22 cellular contexts compared by ENCODE assay signal in the genomic region with DNA sequence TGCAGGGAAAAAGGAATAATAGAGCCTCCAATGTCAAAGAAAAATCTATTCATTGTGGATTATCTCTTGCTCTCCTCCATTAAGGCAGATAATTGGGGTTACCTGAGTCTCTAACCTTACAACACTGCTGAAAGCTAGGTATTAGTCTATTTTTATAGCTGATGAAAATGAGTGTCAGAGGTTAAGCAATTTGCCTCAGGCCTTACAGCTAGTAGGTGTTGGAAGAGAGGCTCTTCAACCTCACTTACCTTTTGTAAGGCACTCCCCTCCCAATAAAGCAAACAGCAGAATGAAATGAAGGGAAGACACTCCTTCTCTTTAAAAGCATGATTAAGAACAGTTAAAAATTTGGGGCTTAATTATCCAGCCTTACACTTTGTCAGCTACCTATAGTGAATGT. TPM values are rescaled to one million over a fixed set of nuclear protein-coding genes. Genes with fewer than 3 reads are reported as not detected.
"Had no signal": no experiment of that assay in that cellular context is flagged by ENCODE, and none has a peak within 500 bp of the region (broad histone marks: within the 10 kb centered on the region; RNA-seq: fewer than 3 reads in every experiment).

No MANE protein-coding gene starts in this region.

- H2AFZ ChIP-seq: hepatocyte had no signal

- H3K9me3 ChIP-seq: neutrophil, psoas muscle, spleen, thoracic aorta, transverse colon had no signal

- DNase-seq: effector memory CD4-positive, alpha-beta T cell; foreskin melanocyte; head of caudate nucleus; kidney; left cardiac atrium; left ventricle myocardium superior; mesendoderm; naive thymus-derived CD4-positive, alpha-beta T cell; psoas muscle; retina; spleen; stimulated activated CD4-positive, alpha-beta T cell treated with anti-CD3 and anti-CD28 coated beads, Interleukin-15, amount 100 ng/mL, for 24 hours; stimulated activated CD4-positive, alpha-beta T cell treated with anti-CD3 and anti-CD28 coated beads, Interleukin-1b, Interleukin-23, amount 100 ng/mL, for 48 hours; stimulated activated CD4-positive, alpha-beta T cell treated with anti-CD3 and anti-CD28 coated beads, Interleukin-4, amount 100 ng/mL, for 24 hours; stimulated activated naive B cell treated with anti-CD40 and anti-IgM and Interleukin-4, amounts not matched to agents 10 μg/mL and 1 μg/mL and 100 μg/mL, for 72 hours; stimulated activated naive CD8-positive, alpha-beta T cell treated with anti-CD3 and anti-CD28 coated beads, Interleukin-15, amount 100 ng/mL, for 72 hours; substantia nigra; transverse colon had no signal

- H3K4me2 ChIP-seq: hepatocyte had no signal

- H3K4me3 ChIP-seq: hepatocyte, lung, psoas muscle, spleen, thoracic aorta, transverse colon had no signal

- H3K27me3 ChIP-seq: hepatocyte, neutrophil, spleen, transverse colon had no signal

- H3K27ac ChIP-seq: hepatocyte, neutrophil, psoas muscle, spleen, thoracic aorta, transverse colon had no signal

- H3K36me3 ChIP-seq: neutrophil, spleen, thoracic aorta, transverse colon had no signal

- H3K79me2 ChIP-seq: hepatocyte had no signal

- H3K4me1 ChIP-seq: spleen had no signal

RNA-seq across cellular contexts. Expression of a gene that starts 45.3 kb away (rescaled TPM):
- polyA plus RNA-seq: naive thymus-derived CD4-positive, alpha-beta T cell had no signal
